In the genomic region with DNA sequence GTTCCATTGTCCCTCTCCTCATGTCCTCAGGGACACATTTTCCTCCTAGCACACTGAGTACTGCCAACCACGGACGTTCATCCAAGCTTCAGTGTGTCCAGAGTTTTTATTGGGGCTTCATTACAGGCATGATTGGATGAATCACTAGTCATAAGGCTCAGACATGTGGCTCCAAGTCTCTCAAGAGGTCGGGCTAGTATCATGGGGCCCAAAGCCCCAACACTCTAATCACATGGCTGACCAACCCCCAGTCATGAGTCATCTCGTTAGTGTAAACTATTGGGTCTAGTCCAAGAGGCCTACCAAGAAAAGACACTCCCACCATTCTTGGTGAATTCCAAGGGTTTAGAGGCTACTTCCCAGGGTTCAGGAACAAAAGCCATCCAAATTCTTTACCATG, we compare ENCODE assay signal across 16 cellular contexts. TPM values are rescaled to one million over a fixed set of nuclear protein-coding genes. Genes with fewer than 3 reads are reported as not detected.
DNase-seq lines count a peak whose midpoint lies in the region; ATAC-seq and TF ChIP-seq lines count a peak whose summit lies in the region.
"Had no signal": no experiment of that assay in that cellular context is flagged by ENCODE, and none has a peak within 500 bp of the region (broad histone marks: within the 10 kb centered on the region; RNA-seq: fewer than 3 reads in every experiment).

No MANE protein-coding gene starts in this region.

- BruUV-seq in MCF 10A (replicated peaks; lab: Mats Ljungman, UMichigan): no TSS peak

- no peaks in the 10 kb centered on the region for H3K36me3 ChIP-seq in breast epithelium
- H3K36me3 ChIP-seq: gastrocnemius medialis, neutrophil, stomach had no signal

- POLR2A ChIA-PET in MCF 10A (lab: Yijun Ruan, JAX): interaction anchor here (0.6 to 6.1 kb wide), 2 partner anchors 13 to 779 kb away, joined by 3 to 50 read pairs; partner anchors contain the start of gene MYNN

- peaks cover 9% of the 10 kb centered on the region for H3K9me3 Mint-ChIP-seq in MCF 10A (ENCODE audit: unreplicated experiment)
- H3K9me3 Mint-ChIP-seq: activated T-helper 17 cell treated with anti-CD3 and anti-CD28 coated beads, Interleukin-2, amount 50 U/mL, for 72 hours had no signal

- no peak overlapping the region for H3K27ac Mint-ChIP-seq in MCF 10A (ENCODE audit: low read depth, unreplicated experiment)

- H3K27me3 ChIP-seq in breast epithelium: no peaks in the 10 kb centered on the region
- H3K27me3 ChIP-seq: stomach had no signal

- no peaks in the 10 kb centered on the region for H3K9me3 ChIP-seq in breast epithelium
- H3K9me3 ChIP-seq: gastrocnemius medialis, neutrophil, stomach had no signal

- no peak overlapping the region for H3K4me3 Mint-ChIP-seq in MCF 10A (ENCODE audit: unreplicated experiment)

- TF ChIP-seq CTCF in MCF 10A (IDR thresholded peaks at IDR 0.05; ENCODE audit: unreplicated experiment) (no peak), breast epithelium (IDR thresholded peaks at IDR 0.05) (no peak), epithelial cell of esophagus (IDR thresholded peaks at IDR 0.05; ENCODE audit: insufficient read depth, low read depth, low read length, missing control alignments) (no peak)

- no peak for ATAC-seq in GM19035 (IDR thresholded peaks at IDR 0.05; ENCODE audit: unreplicated experiment)
- ATAC-seq: activated T-helper 17 cell treated with anti-CD3 and anti-CD28 coated beads, Interleukin-2, amount 50 U/mL, for 72 hours; gastrocnemius medialis had no signal

- peaks cover 0 to 3% of the 10 kb centered on the region in 2 donors for H3K4me1 ChIP-seq in breast epithelium

- peaks cover 7% of the 10 kb centered on the region for H3K36me3 Mint-ChIP-seq in MCF 10A (ENCODE audit: insufficient read depth, unreplicated experiment)

- H3K27ac ChIP-seq in breast epithelium: no peak overlapping the region
- H3K27ac ChIP-seq: dorsolateral prefrontal cortex, gastrocnemius medialis, neutrophil, stomach had no signal

- peak; percentile 47 for DNase-seq in MCF 10A (ENCODE audit: unreplicated experiment)
- DNase-seq in breast epithelium (ENCODE audit: low spot score in 2 of 2): no peak
- peak; percentile 63 for DNase-seq in OCI-M1 (lab: John Stamatoyannopoulos, UW)
- DNase-seq in epithelial cell of esophagus (ENCODE audit: low read depth): peak; percentile 34
- peak; percentile 22 for DNase-seq in stromal cell of bone marrow (ENCODE audit: low read depth)
- no peak for DNase-seq in GDM1 (lab: John Stamatoyannopoulos, UW)
- no peak for DNase-seq in HPDE6-E6E7 (ENCODE audit: extremely low spot score)
- DNase-seq: Caco-2, dorsolateral prefrontal cortex, gastrocnemius medialis, mesendoderm, NCI-H1105, stomach had no signal

- CTCF ChIA-PET in MCF 10A (lab: Yijun Ruan, JAX): interaction anchor here (0.7 to 1.8 kb wide), 3 partner anchors 9 to 388 kb away, joined by 3 to 4 read pairs (median 3); partner anchors contain the start of gene ACTRT3

- no peaks in the 10 kb centered on the region for H3K27me3 Mint-ChIP-seq in MCF 10A (ENCODE audit: insufficient read depth, unreplicated experiment)
- H3K27me3 Mint-ChIP-seq: activated T-helper 17 cell treated with anti-CD3 and anti-CD28 coated beads, Interleukin-2, amount 50 U/mL, for 72 hours had no signal

- TF ChIP-seq POLR2A in breast epithelium (IDR thresholded peaks at IDR 0.05): no peak

- H3K4me1 Mint-ChIP-seq in MCF 10A (ENCODE audit: insufficient read depth, unreplicated experiment): peaks cover 18% of the 10 kb centered on the region

- intact Hi-C loops in MCF 10A (cut with micrococcal nuclease) (no loop called here), breast epithelium (cut with DNase I; ENCODE audit: low total_unique reads) (loop anchor here (5.0 kb wide), 1 partner anchor 1903 kb away; no protein-coding TSS in a partner anchor)

- H3K4me3 ChIP-seq in breast epithelium (no peak overlapping the region), epithelial cell of esophagus (ENCODE audit: low read length) (no peak overlapping the region)
- H3K4me3 ChIP-seq: dorsolateral prefrontal cortex, gastrocnemius medialis, stomach had no signal

RNA-seq across cellular contexts. Expression of gene TERC, which starts 4.4 kb away (rescaled TPM):
- 2.9 and 7.9 TPM in 2 replicates for total RNA-seq in MCF 10A (2022)
- 100 to 1,000 TPM; 125 to 194 (median 179) TPM for total RNA-seq in breast epithelium

RNA-seq across cellular contexts. Expression of gene ACTRT3, which starts 8.9 kb away (rescaled TPM):
- total RNA-seq in MCF 10A (2022): 0.93 and 1.0 TPM in 2 replicates
- 1 to 10 TPM; 1.5 to 4.6 (median 3.3) TPM for total RNA-seq in breast epithelium
- total RNA-seq: Caco-2 had no signal

RNA-seq across cellular contexts. Expression of gene MYNN, which starts 12.7 kb away (rescaled TPM):
- 18.0 and 20.4 TPM in 2 replicates for total RNA-seq in MCF 10A (2022)
- total RNA-seq in breast epithelium: 10 to 100 TPM; 16.0 to 29.0 (median 18.7) TPM

RNA-seq across cellular contexts. Expression of gene LRRIQ4, which starts 52.2 kb away (rescaled TPM):
- not detected in 2 replicates for total RNA-seq in MCF 10A (2022)
- under 1 TPM in 1 of 3 donors, not detected in 2; 0.15 TPM for total RNA-seq in breast epithelium
- total RNA-seq: Caco-2 had no signal

RNA-seq across cellular contexts. Expression of gene LRRC34, which starts 52.2 kb away (rescaled TPM):
- total RNA-seq in MCF 10A (2022) (not detected in 2 replicates), breast epithelium (1 to 10 TPM; 1.0 to 6.4 (median 4.9) TPM)
- total RNA-seq: Caco-2 had no signal

Comparison
In these comparisons a context has a peak if more than half of its experiments do, and no peak if none do; other contexts are left out.
1. DNase-seq: peak in MCF 10A (single experiment), OCI-M1 (single experiment), epithelial cell of esophagus (single experiment) and stromal cell of bone marrow (single experiment); none in breast epithelium (0 of 2), GDM1 (single experiment) and HPDE6-E6E7 (single experiment).
2. RNA of gene TERC, which starts 4.4 kb away (total RNA-seq): 125 to 194 TPM in breast epithelium; 2.9 to 7.9 TPM in MCF 10A; every median in the first group is over 10 times any median in the second.